Comparison of ENCODE assay signal across 29 cellular contexts in genomic region chr6:34992353-34992752, GRCh38.
DNase-seq lines count a peak whose midpoint lies in the region; ATAC-seq, FAIRE-seq and TF ChIP-seq lines count a peak whose summit lies in the region.
"Had no signal": no experiment of that assay in that cellular context is flagged by ENCODE, and none has a peak within 500 bp of the region (broad histone marks: within the 10 kb centered on the region; RNA-seq: fewer than 3 reads in every experiment).

No MANE protein-coding gene starts in this region.

- H4K20me1 ChIP-seq in HepG2 (ENCODE audit: insufficient read depth, low read length), result no peaks in the 10 kb centered on the region

- H3K9me3 Mint-ChIP-seq in WTC11, result peaks cover 4% of the 10 kb centered on the region
- H3K9me3 Mint-ChIP-seq: CD8-positive, alpha-beta memory T cell; dendritic cell treated with granulocyte-macrophage colony-stimulating factor and Interleukin-4, amounts not matched to agents 40 ng/mL and 50 ng/mL, for 4 days; naive thymus-derived CD8-positive, alpha-beta T cell; stimulated activated naive CD8-positive, alpha-beta T cell treated with anti-CD3 and anti-CD28 coated beads, Interleukin-15, amount 100 ng/mL, for 72 hours; T-cell had no signal

- intact Hi-C loops in HepG2 (cut with micrococcal nuclease; ENCODE audit: unreplicated experiment), result no loop called here
- intact Hi-C loops in right lobe of liver (cut with DNase I), result no loop called here
- intact Hi-C loops in left colon (cut with DNase I, micrococcal nuclease), result no loop called here

- TF ChIP-seq CTCF in HepG2 (CRISPR knock-in tag; IDR thresholded peaks at IDR 0.05) (no peak), right lobe of liver (IDR thresholded peaks at IDR 0.05) (no peak), WTC11 (IDR thresholded peaks at IDR 0.05) (no peak)

- CTCF ChIA-PET in HepG2 (lab: Yijun Ruan, JAX; ENCODE audit: low intra/inter-chr PET ratio, low total read pairs) (no interaction called here), WTC11 (lab: Charles Lee) (interaction anchor here (0.7 to 1.7 kb wide), 7 partner anchors 19 to 248 kb away, joined by 3 to 8 read pairs (median 3); no protein-coding TSS in a partner anchor)

- H3K9me3 ChIP-seq in HepG2 (ENCODE audit: low read length) (no peaks in the 10 kb centered on the region), right lobe of liver (no peaks in the 10 kb centered on the region), SJCRH30 (replicated peaks) (no peaks in the 10 kb centered on the region; the same call in 1 of the 2 replicates)
- H3K9me3 ChIP-seq: ovary, right atrium auricular region, transverse colon had no signal

- no peak overlapping the region for H3K4me3 Mint-ChIP-seq in WTC11
- H3K4me3 Mint-ChIP-seq: CD8-positive, alpha-beta memory T cell; dendritic cell treated with granulocyte-macrophage colony-stimulating factor and Interleukin-4, amounts not matched to agents 40 ng/mL and 50 ng/mL, for 4 days; naive thymus-derived CD8-positive, alpha-beta T cell; stimulated activated naive CD8-positive, alpha-beta T cell treated with anti-CD3 and anti-CD28 coated beads, Interleukin-15, amount 100 ng/mL, for 72 hours; T-cell had no signal

- no peaks in the 10 kb centered on the region for H3K79me2 ChIP-seq in HepG2 (ENCODE audit: insufficient read depth, low read length)

- no peak for TF ChIP-seq RAD21 in HepG2 (CRISPR knock-in tag; IDR thresholded peaks at IDR 0.05)

- H3K4me1 Mint-ChIP-seq in WTC11, result peaks cover 30% of the 10 kb centered on the region
- H3K4me1 Mint-ChIP-seq: naive thymus-derived CD8-positive, alpha-beta T cell; stimulated activated naive CD8-positive, alpha-beta T cell treated with anti-CD3 and anti-CD28 coated beads, Interleukin-15, amount 100 ng/mL, for 72 hours; T-cell had no signal

- in situ Hi-C loops in HepG2 (cut with HindIII; ENCODE audit: extremely low pct_ligation_motif_present, low pct_unique_long_range_greater_than_20kb), result no loop called here

- FAIRE-seq in HepG2 (lab: Jason Lieb, UNC), result no peak
- FAIRE-seq: endothelial cell of umbilical vein, TTC549 had no signal

- H3K36me3 ChIP-seq in HepG2 (replicated peaks in 1 of 2; ENCODE audit: control insufficient read depth in 1 of 2, insufficient read depth in 2 of 2, low read length in 2 of 2) (peaks cover 25 to 49% of the 10 kb centered on the region in 2 experiments), right lobe of liver (peaks cover 0 to 66% (median 15%) of the 10 kb centered on the region in 4 donors), SJCRH30 (peaks cover 7% of the 10 kb centered on the region)
- H3K36me3 ChIP-seq: ovary had no signal

- no TSS peak for BruUV-seq in HepG2 (replicated peaks; lab: Mats Ljungman, UMichigan)

- no peak overlapping the region for H3K27ac ChIP-seq in HepG2 (ENCODE audit: extremely low read length, insufficient read depth, low read length)
- no peak overlapping the region for H3K27ac ChIP-seq in right lobe of liver
- no peak overlapping the region for H3K27ac ChIP-seq in SJCRH30
- H3K27ac ChIP-seq: ovary, right atrium auricular region, transverse colon had no signal

- no peak overlapping the region for H3K4me3 ChIP-seq in HepG2 (replicated peaks in 1 of 3; ENCODE audit: insufficient read depth in 1 of 3, low read depth in 2 of 3, low read length in 3 of 3)
- H3K4me3 ChIP-seq in right lobe of liver, result no peak overlapping the region
- H3K4me3 ChIP-seq in SJCRH30, result no peak overlapping the region
- H3K4me3 ChIP-seq: ovary, right atrium auricular region, transverse colon had no signal

- TF ChIP-seq POLR2A in HepG2 (IDR thresholded peaks at IDR 0.05; ENCODE audit: insufficient read depth in 1 of 2, low read depth in 2 of 2, low read length in 2 of 2), result no peak
- no peak for TF ChIP-seq POLR2A in right lobe of liver (IDR thresholded peaks at IDR 0.05)

- DNase-seq in HepG2 (ENCODE audit: low spot score) (no peak), right lobe of liver (no peak), NCI-H2196 (lab: John Stamatoyannopoulos, UW; ENCODE audit: unreplicated experiment) (peak; percentile 69), WTC11 (ENCODE audit: low spot score) (no peak), SJCRH30 (no peak), activated T-cell treated with anti-CD3 and anti-CD28 coated beads for 4 hours (no peak), left colon (no peak)
- DNase-seq: activated CD8-positive, alpha-beta memory T cell treated with anti-CD3 and anti-CD28 coated beads for 24 hours; activated naive CD4-positive, alpha-beta T cell treated with Interleukin-2 at 50 U/mL for 16 hours; activated T-cell treated with anti-CD3 and anti-CD28 coated beads, Interleukin-2, amount 50 U/mL, for 48 hours; AML-193; amygdala; CD8-positive, alpha-beta memory T cell; head of caudate nucleus; Kasumi-1; naive thymus-derived CD8-positive, alpha-beta T cell; NCI-H1048; NCI-H526 treated with DMSO at 0.1 percent for 48 hours; OCI-M1; ovary; SHP77; stimulated activated naive CD8-positive, alpha-beta T cell treated with anti-CD3 and anti-CD28 coated beads, Interleukin-15, amount 100 ng/mL, for 72 hours; T-cell; transverse colon had no signal

- TF ChIP-seq EP300 in HepG2 (IDR thresholded peaks at IDR 0.05; ENCODE audit: low read depth in 2 of 2, low read length in 2 of 2), result no peak
- TF ChIP-seq EP300 in HepG2 (CRISPR knock-in tag; IDR thresholded peaks at IDR 0.05; ENCODE audit: borderline replicate concordance), result no peak

- 97% methylated on average over 3 of the region's 3 CpGs for WGBS in HepG2 (ENCODE audit: low lambda C conversion rate)
- 100% methylated on average over 2 of the region's 3 CpGs for WGBS in right lobe of liver (ENCODE audit: insufficient coverage, low coverage, low lambda C conversion rate, missing lambda C conversion rate)

- ATAC-seq in HepG2, result no peak
- no peak for ATAC-seq in right lobe of liver
- peak; percentile 59 for ATAC-seq in WTC11
- ATAC-seq in GM18502 (IDR thresholded peaks at IDR 0.05; ENCODE audit: poor library complexity, unreplicated experiment), result no peak
- no peak for ATAC-seq in left colon
- ATAC-seq: naive thymus-derived CD8-positive, alpha-beta T cell; stimulated activated naive CD8-positive, alpha-beta T cell treated with anti-CD3 and anti-CD28 coated beads, Interleukin-15, amount 100 ng/mL, for 72 hours; T-cell had no signal

- no peaks in the 10 kb centered on the region for H3K27me3 Mint-ChIP-seq in WTC11 (ENCODE audit: low read depth)
- H3K27me3 Mint-ChIP-seq: CD8-positive, alpha-beta memory T cell; dendritic cell treated with granulocyte-macrophage colony-stimulating factor and Interleukin-4, amounts not matched to agents 40 ng/mL and 50 ng/mL, for 4 days; naive thymus-derived CD8-positive, alpha-beta T cell; stimulated activated naive CD8-positive, alpha-beta T cell treated with anti-CD3 and anti-CD28 coated beads, Interleukin-15, amount 100 ng/mL, for 72 hours; T-cell had no signal

- no peaks in the 10 kb centered on the region for H3K4me1 ChIP-seq in HepG2 (ENCODE audit: insufficient read depth, low read length)
- peaks cover 0 to 2% (median 0%) of the 10 kb centered on the region in 4 donors for H3K4me1 ChIP-seq in right lobe of liver
- peaks cover 30% of the 10 kb centered on the region for H3K4me1 ChIP-seq in SJCRH30

- H3K36me3 Mint-ChIP-seq in WTC11, result peaks cover 58% of the 10 kb centered on the region

- POLR2A ChIA-PET in HepG2 (lab: Yijun Ruan, JAX), result no interaction called here
- POLR2A ChIA-PET in WTC11 (lab: Charles Lee), result interaction anchor here (1.3 kb wide), 1 partner anchor 104 kb away, joined by 3 read pairs; the partner anchor contains the start of gene TAF11

- H3K4me2 ChIP-seq in HepG2 (ENCODE audit: low read depth, low read length), result no peak overlapping the region

- H3K27me3 ChIP-seq in HepG2 (ENCODE audit: control insufficient read depth in 1 of 2, insufficient read depth in 2 of 2, low read length in 2 of 2) (no peaks in the 10 kb centered on the region), right lobe of liver (no peaks in the 10 kb centered on the region), SJCRH30 (no peaks in the 10 kb centered on the region)
- H3K27me3 ChIP-seq: ovary, right atrium auricular region, transverse colon had no signal

- H2AFZ ChIP-seq in HepG2 (ENCODE audit: low read length), result no peak overlapping the region

- H3K27ac Mint-ChIP-seq in WTC11, result no peak overlapping the region; the same call in 1 of the 2 replicates
- H3K27ac Mint-ChIP-seq: CD8-positive, alpha-beta memory T cell; dendritic cell treated with granulocyte-macrophage colony-stimulating factor and Interleukin-4, amounts not matched to agents 40 ng/mL and 50 ng/mL, for 4 days; naive thymus-derived CD8-positive, alpha-beta T cell; stimulated activated naive CD8-positive, alpha-beta T cell treated with anti-CD3 and anti-CD28 coated beads, Interleukin-15, amount 100 ng/mL, for 72 hours; T-cell had no signal

- H3K9ac ChIP-seq in HepG2 (ENCODE audit: insufficient read depth, low read depth, low read length), result no peak overlapping the region

TF ChIP-seq in HepG2, 621 proteins besides CTCF, POLR2A, EP300 and RAD21:
- no peak for TF ChIP-seq FOXO4 (CRISPR knock-in tag; conservative IDR thresholded peaks at IDR 0.05)
- TF ChIP-seq ZNF709 (CRISPR knock-in tag; IDR thresholded peaks at IDR 0.05), result 0 out of 2 replicates have a peak, but pooled peaks have one; percentile 31

TF ChIP-seq in WTC11, 78 proteins besides CTCF, POLR2A, EP300 and RAD21 (continues in another document):
- no peak for TF ChIP-seq ZNF416 (CRISPR knock-in tag; IDR thresholded peaks at IDR 0.05)
- TF ChIP-seq ZNF263 (CRISPR knock-in tag; IDR thresholded peaks at IDR 0.05; ENCODE audit: low read depth), result no peak
- TF ChIP-seq RELA (CRISPR knock-in tag; IDR thresholded peaks at IDR 0.05; ENCODE audit: borderline replicate concordance), result no peak
- TF ChIP-seq ZNF219 (CRISPR knock-in tag; IDR thresholded peaks at IDR 0.05; ENCODE audit: borderline replicate concordance), result no peak
- no peak for TF ChIP-seq MLX (CRISPR knock-in tag; IDR thresholded peaks at IDR 0.05)
- TF ChIP-seq SOX15 (CRISPR knock-in tag; IDR thresholded peaks at IDR 0.05), result no peak
- no peak for TF ChIP-seq E2F4 (CRISPR knock-in tag; IDR thresholded peaks at IDR 0.05; ENCODE audit: borderline replicate concordance, low read depth)
